In the genomic region with DNA sequence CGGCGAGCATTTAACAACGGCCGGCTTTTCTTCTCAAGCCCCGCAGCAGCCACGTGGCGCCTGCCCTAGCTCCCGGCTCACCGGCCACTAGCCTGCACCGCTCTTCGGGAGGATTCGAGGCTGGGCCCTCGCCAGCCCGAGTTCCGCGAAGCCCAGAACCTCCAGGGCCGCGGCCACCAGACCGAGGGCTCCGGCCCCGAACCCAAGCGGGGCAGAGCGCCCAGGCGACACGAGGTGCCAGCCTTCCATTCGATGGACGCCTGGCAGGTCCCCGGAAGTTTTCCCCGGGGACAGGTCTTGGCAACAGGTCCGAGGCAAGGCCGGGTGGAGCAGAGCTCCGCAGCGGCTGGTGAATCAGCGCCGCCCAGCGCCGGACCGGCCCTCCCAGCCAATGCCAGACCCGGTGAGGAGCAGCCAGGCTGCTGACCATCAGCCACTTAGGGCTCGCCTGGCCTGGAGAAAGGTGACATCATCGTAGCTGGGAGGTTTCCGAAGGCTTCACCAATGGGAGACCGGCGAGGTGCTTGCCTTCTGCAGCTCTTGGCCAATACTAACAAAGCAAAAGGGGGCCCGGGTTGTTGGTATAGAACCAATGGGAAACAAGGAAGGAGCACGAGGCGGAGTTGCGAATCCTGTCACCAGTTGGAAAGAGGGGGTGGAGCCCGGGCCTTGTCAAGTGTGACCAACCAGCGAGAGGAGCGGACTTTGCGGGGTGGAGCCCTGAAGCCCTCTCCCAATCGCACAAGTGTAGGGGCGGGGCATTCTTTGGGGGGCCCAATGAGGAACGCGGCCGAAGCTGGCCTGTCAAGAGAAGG, we compare ENCODE assay signal across 8 cellular contexts. TPM values are rescaled to one million over a fixed set of nuclear protein-coding genes. Genes with fewer than 3 reads are reported as not detected.
DNase-seq lines count a peak whose midpoint lies in the region; TF ChIP-seq lines count a peak whose summit lies in the region.

No MANE protein-coding gene starts in this region.

- peak; percentile 100 for DNase-seq in G401 (ENCODE audit: low spot score)
- DNase-seq in H7: peak; percentile 97
- peak; percentile 100 for DNase-seq in M059J (ENCODE audit: low read depth)
- DNase-seq in SHP77 (lab: John Stamatoyannopoulos, UW): peak; percentile 100
- DNase-seq in activated gamma-delta T cell treated with Interleukin-2 at 50 U/mL for 16 hours: peak; percentile 100
- peak; percentile 100 for DNase-seq in fibroblast of villous mesenchyme (ENCODE audit: low read depth)
- peak; percentile 100 for DNase-seq in stomach

- H3K36me3 ChIP-seq in H7 (replicated peaks; ENCODE audit: control insufficient read depth, insufficient read depth, low read length) (no peaks in the 10 kb centered on the region), neural cell (ENCODE audit: insufficient read depth, low read length) (no peaks in the 10 kb centered on the region), stomach (peaks cover 8 to 31% (median 23%) of the 10 kb centered on the region in 4 donors)

- H4K20me1 ChIP-seq in neural cell (ENCODE audit: insufficient read depth): no peaks in the 10 kb centered on the region

- H3K9me3 ChIP-seq in neural cell (ENCODE audit: low read length): no peaks in the 10 kb centered on the region
- no peaks in the 10 kb centered on the region for H3K9me3 ChIP-seq in stomach

- TF ChIP-seq POLR2A in stomach (IDR thresholded peaks at IDR 0.05): peak in 2 of 4 donors; percentile 88 to 94

- no peaks in the 10 kb centered on the region for H3K9me2 ChIP-seq in neural cell (ENCODE audit: insufficient read depth, low read length)

- H3K27ac ChIP-seq in neural cell (ENCODE audit: low read length) (peak overlapping the region; percentile 90), stomach (peak overlapping the region; percentile 95 to 99 (median 98))

- H3K79me2 ChIP-seq in neural cell (replicated peaks; ENCODE audit: insufficient read depth, low read length): peaks cover 25% of the 10 kb centered on the region

- peak; percentile 32 for TF ChIP-seq RAD21 in neural cell (conservative IDR thresholded peaks at IDR 0.05)

- peak; percentile 14 for TF ChIP-seq CTCF in fibroblast of villous mesenchyme (IDR thresholded peaks at IDR 0.05; ENCODE audit: insufficient read depth, low read depth, low read length)
- TF ChIP-seq CTCF in neural cell (IDR thresholded peaks at IDR 0.05; ENCODE audit: poor library complexity, severe bottlenecking): peak; percentile 38
- TF ChIP-seq CTCF in stomach (IDR thresholded peaks at IDR 0.05): peak in 2 of 7 experiments; percentile 10 to 25

- H3K27me3 ChIP-seq in H7 (ENCODE audit: control insufficient read depth, insufficient read depth, low read length) (peaks cover 8% of the 10 kb centered on the region; the same call in 1 of the 2 replicates), neural cell (ENCODE audit: insufficient read depth, low read depth, low read length) (no peaks in the 10 kb centered on the region), stomach (no peaks in the 10 kb centered on the region)

- no peak for TF ChIP-seq EP300 in neural cell (conservative IDR thresholded peaks at IDR 0.05; ENCODE audit: poor library complexity, severe bottlenecking)
- TF ChIP-seq EP300 in stomach (IDR thresholded peaks at IDR 0.05): no peak

- in situ Hi-C loops in G401 (cut with HindIII; ENCODE audit: low sequenced_read_pairs): no loop called here

- H3K4me2 ChIP-seq in neural cell (ENCODE audit: low read length): peak overlapping the region; percentile 54

- intact Hi-C loops in stomach (cut with DNase I; ENCODE audit: low total_unique reads): loop anchor here (5.0 kb wide), 1 partner anchor 233 kb away; no protein-coding TSS in a partner anchor

- H3F3A ChIP-seq in neural cell (ENCODE audit: insufficient read depth, low read length, poor library complexity, severe bottlenecking): no peaks in the 10 kb centered on the region

- H3K9ac ChIP-seq in neural cell (ENCODE audit: low read length): peak overlapping the region; percentile 95

- H3K4me3 ChIP-seq in H7 (ENCODE audit: insufficient read depth, low read depth, low read length) (peak overlapping the region; percentile 73), fibroblast of villous mesenchyme (ENCODE audit: low read depth, low read length) (peak overlapping the region; percentile 87), neural cell (ENCODE audit: low read length) (peak overlapping the region; percentile 85), stomach (peak overlapping the region; percentile 81 to 93 (median 86))

- WGBS in stomach, 5 donors: 0 to 1% (median 1%) methylated on average over 49 to 57 of the region's 57 CpGs

- peak overlapping the region; percentile 73 for H2AFZ ChIP-seq in neural cell (ENCODE audit: low read depth, low read length)

- peaks cover 18 to 58% (median 39%) of the 10 kb centered on the region in 4 donors for H3K4me1 ChIP-seq in stomach

TF ChIP-seq in neural cell, 6 proteins besides CTCF, POLR2A, EP300 and RAD21:
- no peak for TF ChIP-seq EZH2 (IDR thresholded peaks at IDR 0.05; ENCODE audit: borderline replicate concordance, insufficient read depth, low read length, poor library complexity, severe bottlenecking)
- TF ChIP-seq TAF1 (IDR thresholded peaks at IDR 0.05; ENCODE audit: low read depth): no peak
- TF ChIP-seq MXI1 (conservative IDR thresholded peaks at IDR 0.05; ENCODE audit: poor library complexity, severe bottlenecking): peak; percentile 95
- TF ChIP-seq, protein P1, sequence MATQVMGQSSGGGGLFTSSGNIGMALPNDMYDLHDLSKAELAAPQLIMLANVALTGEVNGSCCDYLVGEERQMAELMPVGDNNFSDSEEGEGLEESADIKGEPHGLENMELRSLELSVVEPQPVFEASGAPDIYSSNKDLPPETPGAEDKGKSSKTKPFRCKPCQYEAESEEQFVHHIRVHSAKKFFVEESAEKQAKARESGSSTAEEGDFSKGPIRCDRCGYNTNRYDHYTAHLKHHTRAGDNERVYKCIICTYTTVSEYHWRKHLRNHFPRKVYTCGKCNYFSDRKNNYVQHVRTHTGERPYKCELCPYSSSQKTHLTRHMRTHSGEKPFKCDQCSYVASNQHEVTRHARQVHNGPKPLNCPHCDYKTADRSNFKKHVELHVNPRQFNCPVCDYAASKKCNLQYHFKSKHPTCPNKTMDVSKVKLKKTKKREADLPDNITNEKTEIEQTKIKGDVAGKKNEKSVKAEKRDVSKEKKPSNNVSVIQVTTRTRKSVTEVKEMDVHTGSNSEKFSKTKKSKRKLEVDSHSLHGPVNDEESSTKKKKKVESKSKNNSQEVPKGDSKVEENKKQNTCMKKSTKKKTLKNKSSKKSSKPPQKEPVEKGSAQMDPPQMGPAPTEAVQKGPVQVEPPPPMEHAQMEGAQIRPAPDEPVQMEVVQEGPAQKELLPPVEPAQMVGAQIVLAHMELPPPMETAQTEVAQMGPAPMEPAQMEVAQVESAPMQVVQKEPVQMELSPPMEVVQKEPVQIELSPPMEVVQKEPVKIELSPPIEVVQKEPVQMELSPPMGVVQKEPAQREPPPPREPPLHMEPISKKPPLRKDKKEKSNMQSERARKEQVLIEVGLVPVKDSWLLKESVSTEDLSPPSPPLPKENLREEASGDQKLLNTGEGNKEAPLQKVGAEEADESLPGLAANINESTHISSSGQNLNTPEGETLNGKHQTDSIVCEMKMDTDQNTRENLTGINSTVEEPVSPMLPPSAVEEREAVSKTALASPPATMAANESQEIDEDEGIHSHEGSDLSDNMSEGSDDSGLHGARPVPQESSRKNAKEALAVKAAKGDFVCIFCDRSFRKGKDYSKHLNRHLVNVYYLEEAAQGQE (IDR thresholded peaks at IDR 0.05; ENCODE audit: borderline replicate concordance): peak; percentile 80
- peak; percentile 45 for TF ChIP-seq SMC3 (conservative IDR thresholded peaks at IDR 0.05; ENCODE audit: poor library complexity)
- TF ChIP-seq POLR2AphosphoS5 (IDR thresholded peaks at IDR 0.05): peak; percentile 90

RNA-seq across cellular contexts. Expression of gene MXD1, which starts 0.5 kb away (rescaled TPM):
- total RNA-seq in G401 (2014; rRNA removed; shearing (Covaris generic)): 4.8 and 5.2 TPM in 2 replicates
- total RNA-seq in H7 (2014; rRNA removed; shearing (Covaris generic)): 0.35 and 0.70 TPM in 2 replicates
- 2.1 and 5.0 TPM in 2 replicates for total RNA-seq in M059J (2014; rRNA removed; shearing (Covaris generic))
- total RNA-seq in fibroblast of villous mesenchyme: 5.2 TPM in 2 replicates
- polyA plus RNA-seq in neural cell: 16.4 and 20.8 TPM in 2 replicates
- polyA minus RNA-seq in neural cell: 32.4 and 36.9 TPM in 2 replicates
- 10 to 100 TPM in 4 of 5 donors, 1 to 10 TPM in 1; 8.1 to 40.2 (median 26.8) TPM for total RNA-seq in stomach
- 10 to 100 TPM in 1 of 3 donors, 1 to 10 TPM in 2; 9.1 to 16.3 (median 9.3) TPM for polyA plus RNA-seq in stomach

RNA-seq across cellular contexts. Expression of gene SNRNP27, which starts 20.7 kb away (rescaled TPM):
- 51.7 and 63.0 TPM in 2 replicates for total RNA-seq in G401 (2014; rRNA removed; shearing (Covaris generic))
- total RNA-seq in H7 (2014; rRNA removed; shearing (Covaris generic)): 41.9 and 50.4 TPM in 2 replicates
- total RNA-seq in M059J (2014; rRNA removed; shearing (Covaris generic)): 93.9 and 105 TPM in 2 replicates
- total RNA-seq in fibroblast of villous mesenchyme (35.8 and 44.9 TPM in 2 replicates), stomach (10 to 100 TPM in 4 of 5 donors, 1 to 10 TPM in 1; 5.8 to 70.6 (median 58.2) TPM)
- polyA plus RNA-seq in neural cell (90.7 and 122 TPM in 2 replicates), stomach (10 to 100 TPM; 21.1 to 51.1 (median 42.8) TPM)
- 110 and 146 TPM in 2 replicates for polyA minus RNA-seq in neural cell

RNA-seq across cellular contexts. Expression of gene ASPRV1, which starts 47.0 kb away (rescaled TPM):
- 0.55 and 1.3 TPM in 2 replicates for total RNA-seq in G401 (2014; rRNA removed; shearing (Covaris generic))
- 0.70 and 0.90 TPM in 2 replicates for total RNA-seq in H7 (2014; rRNA removed; shearing (Covaris generic))
- 0.15 and 0.49 TPM in 2 replicates for total RNA-seq in M059J (2014; rRNA removed; shearing (Covaris generic))
- total RNA-seq in fibroblast of villous mesenchyme (under 0.01 and 0.43 TPM in 2 replicates), stomach (1 to 10 TPM in 3 of 5 donors, not detected in 2; 2.0 to 6.4 (median 3.5) TPM)
- polyA plus RNA-seq in neural cell (6.3 and 7.7 TPM in 2 replicates), stomach (under 1 TPM; 0.44 to 0.90 (median 0.46) TPM)
- 6.3 and 7.3 TPM in 2 replicates for polyA minus RNA-seq in neural cell

Comparison
In these comparisons a context has a peak if more than half of its experiments do, and no peak if none do; other contexts are left out.
1. Peak in every context shown above with its lines: DNase-seq, H3K4me3 ChIP-seq and H3K27ac ChIP-seq.